10 cellular contexts compared by ENCODE assay signal in genomic region chr1:203276916-203277535, GRCh38. TPM values are rescaled to one million over a fixed set of nuclear protein-coding genes. Genes with fewer than 3 reads are reported as not detected.
DNase-seq lines count a peak whose midpoint lies in the region; ATAC-seq and TF ChIP-seq lines count a peak whose summit lies in the region.
"Had no signal": no experiment of that assay in that cellular context is flagged by ENCODE, and none has a peak within 500 bp of the region (broad histone marks: within the 10 kb centered on the region; RNA-seq: fewer than 3 reads in every experiment).

No MANE protein-coding gene starts in this region.

- no peaks in the 10 kb centered on the region for H3K36me3 ChIP-seq in CD4-positive, CD25-positive, alpha-beta regulatory T cell (ENCODE audit: control insufficient read depth, insufficient read depth, low read length)
- H3K36me3 ChIP-seq in SU-DHL-6 (ENCODE audit: low read length): no peaks in the 10 kb centered on the region
- no peaks in the 10 kb centered on the region for H3K36me3 ChIP-seq in prostate gland

- TF ChIP-seq CTCF in SU-DHL-6 (IDR thresholded peaks at IDR 0.05; ENCODE audit: insufficient read depth, low read length, poor library complexity, severe bottlenecking): no peak
- no peak for TF ChIP-seq CTCF in prostate gland (IDR thresholded peaks at IDR 0.05)

- peak overlapping the region; percentile 24 for H3K27ac ChIP-seq in CD4-positive, CD25-positive, alpha-beta regulatory T cell (ENCODE audit: insufficient read depth, low read length, poor library complexity, severe bottlenecking)
- peak overlapping the region; percentile 98 for H3K27ac ChIP-seq in SU-DHL-6 (ENCODE audit: low read depth, low read length)
- peak overlapping the region; percentile 84 to 85 for H3K27ac ChIP-seq in prostate gland

- H3K27ac Mint-ChIP-seq in CD4-positive, CD25-positive, alpha-beta regulatory T cell: peak overlapping the region; percentile 87 to 97 (median 95)

- H3K4me1 Mint-ChIP-seq in CD4-positive, CD25-positive, alpha-beta regulatory T cell: peaks cover 6 to 67% (median 30%) of the 10 kb centered on the region in 4 donors

- H3K9me3 Mint-ChIP-seq in CD4-positive, CD25-positive, alpha-beta regulatory T cell: no peaks in the 10 kb centered on the region

- H3K27me3 Mint-ChIP-seq in CD4-positive, CD25-positive, alpha-beta regulatory T cell: no peaks in the 10 kb centered on the region

- H3K9me2 ChIP-seq in SU-DHL-6 (replicated peaks; ENCODE audit: insufficient read depth, low read length): no peaks in the 10 kb centered on the region

- no peaks in the 10 kb centered on the region for H3K36me3 Mint-ChIP-seq in CD4-positive, CD25-positive, alpha-beta regulatory T cell

- peak overlapping the region; percentile 64 for H3K4me2 ChIP-seq in SU-DHL-6 (ENCODE audit: low read depth, low read length, poor library complexity, severe bottlenecking)

- no peaks in the 10 kb centered on the region for H3K9me3 ChIP-seq in CD4-positive, CD25-positive, alpha-beta regulatory T cell (ENCODE audit: control insufficient read depth in 2 of 2, low read length in 2 of 2)
- H3K9me3 ChIP-seq in SU-DHL-6 (ENCODE audit: insufficient read depth, low read length) (no peaks in the 10 kb centered on the region), prostate gland (no peaks in the 10 kb centered on the region)
- H3K9me3 ChIP-seq: mucosa of descending colon had no signal

- peaks cover 45% of the 10 kb centered on the region for H3F3A ChIP-seq in SU-DHL-6 (ENCODE audit: insufficient read depth)

- H3K27me3 ChIP-seq in CD4-positive, CD25-positive, alpha-beta regulatory T cell (ENCODE audit: control insufficient read depth, insufficient read depth, low read length): no peaks in the 10 kb centered on the region
- H3K27me3 ChIP-seq in SU-DHL-6 (ENCODE audit: low read length) (no peaks in the 10 kb centered on the region), prostate gland (replicated peaks; ENCODE audit: insufficient read depth) (no peaks in the 10 kb centered on the region)

- 70% methylated on average over 9 of the region's 9 CpGs for WGBS in prostate gland

- DNase-seq in CD4-positive, CD25-positive, alpha-beta regulatory T cell: no peak
- DNase-seq in globus pallidus (ENCODE audit: low spot score) (peak; percentile 57), prostate gland (ENCODE audit: low spot score) (no peak)

- no peak for TF ChIP-seq POLR2A in prostate gland (IDR thresholded peaks at IDR 0.05)
- TF ChIP-seq POLR2A in GM18505 (IDR thresholded peaks at IDR 0.05; ENCODE audit: borderline replicate concordance, extremely low read depth, insufficient read depth, insufficient read length): no peak

- H3K79me2 ChIP-seq in SU-DHL-6 (ENCODE audit: insufficient read depth, low read length): peaks cover 10% of the 10 kb centered on the region; the same call in 1 of the 2 replicates

- H4K20me1 ChIP-seq in SU-DHL-6 (ENCODE audit: low read depth, low read length): no peaks in the 10 kb centered on the region

- H3K4me1 ChIP-seq in CD4-positive, CD25-positive, alpha-beta regulatory T cell (ENCODE audit: control insufficient read depth, insufficient read depth, low read length, poor library complexity, severe bottlenecking): peaks cover 47% of the 10 kb centered on the region
- H3K4me1 ChIP-seq in prostate gland (replicated peaks): peaks cover 12% of the 10 kb centered on the region

- ATAC-seq in CD4-positive, CD25-positive, alpha-beta regulatory T cell (ENCODE audit: low read depth in 2 of 2): no peak
- ATAC-seq in GM18505 (IDR thresholded peaks at IDR 0.05; ENCODE audit: unreplicated experiment) (no peak), GM19395 (IDR thresholded peaks at IDR 0.05; ENCODE audit: unreplicated experiment) (no peak), GM21825 (IDR thresholded peaks at IDR 0.05; ENCODE audit: unreplicated experiment) (no peak), GM19452 (IDR thresholded peaks at IDR 0.05; ENCODE audit: unreplicated experiment) (no peak)
- ATAC-seq: HCT116, mucosa of descending colon had no signal

- no peak overlapping the region for H3K4me3 ChIP-seq in CD4-positive, CD25-positive, alpha-beta regulatory T cell (ENCODE audit: low read depth, low read length)
- no peak overlapping the region for H3K4me3 ChIP-seq in SU-DHL-6 (ENCODE audit: insufficient read depth, low read length, poor library complexity, severe bottlenecking)
- no peak overlapping the region for H3K4me3 ChIP-seq in prostate gland
- H3K4me3 ChIP-seq: mucosa of descending colon had no signal

- intact Hi-C loops in prostate gland (cut with DNase I): no loop called here

- no peak overlapping the region for H2AFZ ChIP-seq in SU-DHL-6 (ENCODE audit: low read depth, low read length, severe bottlenecking)

- H3K4me3 Mint-ChIP-seq in CD4-positive, CD25-positive, alpha-beta regulatory T cell: peak overlapping the region in 3 of 4 donors; percentile 42 to 83 (median 68)

- peak overlapping the region; percentile 63 for H3K9ac ChIP-seq in SU-DHL-6 (ENCODE audit: low read length)

RNA-seq across cellular contexts. Expression of gene BTG2, which starts 28.3 kb away (rescaled TPM):
- 1,002 TPM for total RNA-seq in CD4-positive, CD25-positive, alpha-beta regulatory T cell
- polyA plus RNA-seq in CD4-positive, CD25-positive, alpha-beta regulatory T cell: 100 to 1,000 TPM; 153 to 176 (median 165) TPM
- total RNA-seq in prostate gland: 100 to 1,000 TPM in 1 of 2 donors, 10 to 100 TPM in 1; 91.0 to 131 TPM

RNA-seq across cellular contexts. Expression of gene CHIT1, which starts 47.6 kb away (rescaled TPM):
- total RNA-seq in CD4-positive, CD25-positive, alpha-beta regulatory T cell: 0.17 TPM
- polyA plus RNA-seq in CD4-positive, CD25-positive, alpha-beta regulatory T cell: not detected
- 1 to 10 TPM in 1 of 2 donors, not detected in 1; 1.5 TPM for total RNA-seq in prostate gland

Comparison
In these comparisons a context has a peak if more than half of its experiments do, and no peak if none do; other contexts are left out.
1. H3K27ac ChIP-seq: peak in every context shown above with its lines; median percentile 98 in SU-DHL-6; 84 in prostate gland; 24 in CD4-positive, CD25-positive, alpha-beta regulatory T cell.